In the genomic region with DNA sequence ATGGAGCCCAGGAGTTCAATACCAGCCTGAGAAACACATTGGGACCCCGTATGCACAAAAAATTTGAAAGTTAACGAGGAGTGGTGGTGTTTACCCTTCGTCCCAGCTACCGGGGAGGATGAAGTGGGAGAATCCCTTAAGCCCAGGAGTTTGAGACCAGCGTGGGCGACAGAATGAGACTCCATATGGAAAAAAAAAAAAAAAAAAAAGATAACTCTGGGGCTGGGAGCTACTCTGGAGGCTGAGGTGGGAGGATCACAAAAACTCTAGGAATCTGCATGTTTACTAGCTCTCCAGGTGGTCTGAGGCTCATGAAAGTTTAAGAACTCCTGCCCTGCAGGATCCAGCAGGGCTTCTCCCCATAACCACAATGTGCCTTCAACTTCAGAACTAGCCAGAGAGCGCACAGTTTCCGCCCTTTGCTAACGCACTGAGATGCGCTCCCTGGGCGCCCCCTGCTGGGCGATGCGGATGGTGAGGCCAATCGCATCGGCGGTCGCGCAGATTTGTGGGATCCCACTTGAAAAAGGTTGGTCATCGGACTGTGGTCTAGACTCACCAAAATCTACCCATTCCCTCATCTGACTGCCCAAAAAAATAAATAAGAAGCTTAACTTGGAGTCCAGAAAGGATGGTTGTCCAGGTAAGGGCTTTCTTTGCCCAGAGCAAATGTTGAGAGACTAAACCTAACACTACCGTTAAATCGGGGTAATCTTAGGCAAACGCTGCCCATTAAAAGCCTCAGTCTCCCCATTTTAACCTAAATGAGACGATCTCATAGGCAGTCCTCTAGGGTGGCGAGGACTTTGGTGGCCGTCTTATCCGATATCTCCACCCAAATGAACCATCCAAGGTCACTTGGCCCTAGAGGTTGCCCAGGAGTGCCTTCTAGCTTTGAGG, we compare ENCODE assay signal across 8 cellular contexts. TPM values are rescaled to one million over a fixed set of nuclear protein-coding genes. Genes with fewer than 3 reads are reported as not detected.
DNase-seq lines count a peak whose midpoint lies in the region; ATAC-seq, FAIRE-seq and TF ChIP-seq lines count a peak whose summit lies in the region.

No MANE protein-coding gene starts in this region.

- no peaks in the 10 kb centered on the region for H3K9me3 ChIP-seq in A549

- no peak overlapping the region for H3K27ac Mint-ChIP-seq in central memory CD8-positive, alpha-beta T cell (ENCODE audit: low read depth)

- peak overlapping the region in 1 of 2 experiments; percentile 47; a peak in 2 of 6 replicates for H3K27ac ChIP-seq in A549

- peak; percentile 81 for TF ChIP-seq CTCF in A549 (IDR thresholded peaks at IDR 0.05)

- H3K4me1 ChIP-seq in A549 = peaks cover 8% of the 10 kb centered on the region; the same call in 2 of the 3 replicates

- CTCF ChIA-PET in A549 (lab: Yijun Ruan, JAX) = interaction anchor here (0.6 to 4.7 kb wide), 46 partner anchors 7 to 383 kb away, joined by 3 to 85 read pairs (median 5); a partner anchor contains a TSS

- no peak for TF ChIP-seq POLR2A in A549 (IDR thresholded peaks at IDR 0.05; ENCODE audit: low read length)

- no peak for FAIRE-seq in A549 (lab: Jason Lieb, UNC)

- TF ChIP-seq EP300 in A549 (IDR thresholded peaks at IDR 0.05) = no peak

- WGBS in A549 (ENCODE audit: missing lambda C conversion rate) = 30% methylated on average over 25 of the region's 26 CpGs

- TF ChIP-seq RAD21 in A549 (conservative IDR thresholded peaks at IDR 0.05 in 1 of 2, IDR thresholded peaks at IDR 0.05 in 1 of 2) = peak; percentile 71 to 76

- DNase-seq in A549 (ENCODE audit: low read depth in 1 of 2, low spot score in 1 of 2) = peak; percentile 57 to 59
- DNase-seq in NCI-H2107 treated with DMSO at 0.1 percent for 48 hours (lab: John Stamatoyannopoulos, UW; ENCODE audit: unreplicated experiment) = peak; percentile 12
- DNase-seq in activated CD4-positive, alpha-beta T cell treated with anti-CD3 and anti-CD28 coated beads for 24 hours (ENCODE audit: low read depth in 2 of 2) = peak; percentile 74 to 86
- DNase-seq in central memory CD8-positive, alpha-beta T cell (ENCODE audit: low spot score in 2 of 2) = peak; percentile 73 to 83
- DNase-seq in left kidney (ENCODE audit: low read depth, low spot score) = peak; percentile 88
- peak; percentile 64 to 83 (median 71) for DNase-seq in stimulated activated CD4-positive, alpha-beta T cell treated with anti-CD3 and anti-CD28 coated beads, TNF-alpha, amount 100 ng/mL, for 1 hour (ENCODE audit: low read depth in 3 of 3, low spot score in 1 of 3)

- POLR2A ChIA-PET in A549 (lab: Yijun Ruan, JAX) = no interaction called here

- H3K27me3 Mint-ChIP-seq in central memory CD8-positive, alpha-beta T cell = peaks cover 58% of the 10 kb centered on the region

- peak; percentile 73 to 90; a peak in 5 of 6 replicates for ATAC-seq in A549
- ATAC-seq in GM19035 (IDR thresholded peaks at IDR 0.05; ENCODE audit: unreplicated experiment) = peak; percentile 50
- ATAC-seq in central memory CD8-positive, alpha-beta T cell (replicated peaks; ENCODE audit: extremely low read depth, poor library complexity, severe bottlenecking) = peak; percentile 78
- ATAC-seq in HG03457 (IDR thresholded peaks at IDR 0.05; ENCODE audit: unreplicated experiment) = no peak

- H3K4me3 ChIP-seq in A549 = no peak overlapping the region

- H3K4me1 Mint-ChIP-seq in central memory CD8-positive, alpha-beta T cell = peaks cover 41% of the 10 kb centered on the region

- H3K9me3 Mint-ChIP-seq in central memory CD8-positive, alpha-beta T cell = no peaks in the 10 kb centered on the region

- peaks cover 8% of the 10 kb centered on the region for H3K36me3 Mint-ChIP-seq in central memory CD8-positive, alpha-beta T cell (ENCODE audit: insufficient read depth)

- peak overlapping the region; percentile 25 for H3K4me3 Mint-ChIP-seq in central memory CD8-positive, alpha-beta T cell

- H3K4me2 ChIP-seq in A549 = peak overlapping the region; percentile 42; the same call in 1 of the 3 replicates

TF ChIP-seq in A549, 52 proteins besides CTCF, POLR2A, EP300 and RAD21:
- TF ChIP-seq RCOR1 (IDR thresholded peaks at IDR 0.05; ENCODE audit: low read depth, low read length) (no peak), FOSL2 (IDR thresholded peaks at IDR 0.05) (no peak), FOSL2 (CRISPR knock-in tag; IDR thresholded peaks at IDR 0.05) (no peak), MYC (IDR thresholded peaks at IDR 0.05; ENCODE audit: borderline replicate concordance, low read length) (no peak), PHF8 (IDR thresholded peaks at IDR 0.05; ENCODE audit: borderline replicate concordance, low read depth) (no peak), RFX5 (IDR thresholded peaks at IDR 0.05) (no peak), SMC3 (IDR thresholded peaks at IDR 0.05) (peak; percentile 85)
- TF ChIP-seq, protein P1, sequence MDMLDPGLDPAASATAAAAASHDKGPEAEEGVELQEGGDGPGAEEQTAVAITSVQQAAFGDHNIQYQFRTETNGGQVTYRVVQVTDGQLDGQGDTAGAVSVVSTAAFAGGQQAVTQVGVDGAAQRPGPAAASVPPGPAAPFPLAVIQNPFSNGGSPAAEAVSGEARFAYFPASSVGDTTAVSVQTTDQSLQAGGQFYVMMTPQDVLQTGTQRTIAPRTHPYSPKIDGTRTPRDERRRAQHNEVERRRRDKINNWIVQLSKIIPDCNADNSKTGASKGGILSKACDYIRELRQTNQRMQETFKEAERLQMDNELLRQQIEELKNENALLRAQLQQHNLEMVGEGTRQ (IDR thresholded peaks at IDR 0.05) = no peak
- TF ChIP-seq, protein P2, sequence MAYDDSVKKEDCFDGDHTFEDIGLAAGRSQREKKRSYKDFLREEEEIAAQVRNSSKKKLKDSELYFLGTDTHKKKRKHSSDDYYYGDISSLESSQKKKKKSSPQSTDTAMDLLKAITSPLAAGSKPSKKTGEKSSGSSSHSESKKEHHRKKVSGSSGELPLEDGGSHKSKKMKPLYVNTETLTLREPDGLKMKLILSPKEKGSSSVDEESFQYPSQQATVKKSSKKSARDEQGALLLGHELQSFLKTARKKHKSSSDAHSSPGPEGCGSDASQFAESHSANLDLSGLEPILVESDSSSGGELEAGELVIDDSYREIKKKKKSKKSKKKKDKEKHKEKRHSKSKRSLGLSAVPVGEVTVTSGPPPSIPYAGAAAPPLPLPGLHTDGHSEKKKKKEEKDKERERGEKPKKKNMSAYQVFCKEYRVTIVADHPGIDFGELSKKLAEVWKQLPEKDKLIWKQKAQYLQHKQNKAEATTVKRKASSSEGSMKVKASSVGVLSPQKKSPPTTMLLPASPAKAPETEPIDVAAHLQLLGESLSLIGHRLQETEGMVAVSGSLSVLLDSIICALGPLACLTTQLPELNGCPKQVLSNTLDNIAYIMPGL (CRISPR knock-in tag; IDR thresholded peaks at IDR 0.05; ENCODE audit: borderline replicate concordance) = no peak
- TF ChIP-seq, protein P3, sequence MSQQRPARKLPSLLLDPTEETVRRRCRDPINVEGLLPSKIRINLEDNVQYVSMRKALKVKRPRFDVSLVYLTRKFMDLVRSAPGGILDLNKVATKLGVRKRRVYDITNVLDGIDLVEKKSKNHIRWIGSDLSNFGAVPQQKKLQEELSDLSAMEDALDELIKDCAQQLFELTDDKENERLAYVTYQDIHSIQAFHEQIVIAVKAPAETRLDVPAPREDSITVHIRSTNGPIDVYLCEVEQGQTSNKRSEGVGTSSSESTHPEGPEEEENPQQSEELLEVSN (IDR thresholded peaks at IDR 0.05; ENCODE audit: borderline replicate concordance, low read depth) = no peak
- TF ChIP-seq, protein P4, sequence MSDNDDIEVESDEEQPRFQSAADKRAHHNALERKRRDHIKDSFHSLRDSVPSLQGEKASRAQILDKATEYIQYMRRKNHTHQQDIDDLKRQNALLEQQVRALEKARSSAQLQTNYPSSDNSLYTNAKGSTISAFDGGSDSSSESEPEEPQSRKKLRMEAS (IDR thresholded peaks at IDR 0.05) = peak; percentile 13; the same call in 1 of the 2 replicates

RNA-seq across cellular contexts. Expression of a gene that starts 8.8 kb away (rescaled TPM):
- polyA plus RNA-seq in A549 (2011; rRNA removed) (not detected in 2 replicates), A549 (2017; fragmentation: RNase III; extraction: RNeasy Plus Mini Kit Qiagen cat#74134 plus additional on column Dnase treatment) (not detected in 3 replicates)
- polyA plus RNA-seq in A549 (2012; cell fraction: cytosol; rRNA removed) = not detected in 2 replicates
- not detected in 2 replicates for polyA plus RNA-seq in A549 (2012; cell fraction: nucleus; rRNA removed)
- not detected in 2 replicates for polyA minus RNA-seq in A549 (2011; rRNA and poly(A)+ RNA removed)

RNA-seq across cellular contexts. Expression of a gene that starts 9.9 kb away (rescaled TPM):
- polyA plus RNA-seq in A549 (2011; rRNA removed) (0.67 and 1.1 TPM in 2 replicates), A549 (2017; fragmentation: RNase III; extraction: RNeasy Plus Mini Kit Qiagen cat#74134 plus additional on column Dnase treatment) (2.3 to 2.7 TPM (median 2.4 TPM) in 3 replicates)
- polyA plus RNA-seq in A549 (2012; cell fraction: cytosol; rRNA removed) = 2.0 and 2.1 TPM in 2 replicates
- polyA plus RNA-seq in A549 (2012; cell fraction: nucleus; rRNA removed) = 4.9 and 8.7 TPM in 2 replicates
- 2.0 and 3.8 TPM in 2 replicates for polyA minus RNA-seq in A549 (2011; rRNA and poly(A)+ RNA removed)

RNA-seq across cellular contexts. Expression of a gene that starts 46.0 kb away (rescaled TPM):
- not detected in 2 replicates for polyA plus RNA-seq in A549 (2011; rRNA removed)
- polyA plus RNA-seq in A549 (2012; cell fraction: cytosol; rRNA removed) = not detected in 2 replicates
- polyA plus RNA-seq in A549 (2012; cell fraction: nucleus; rRNA removed) = not detected in 2 replicates
- not detected in 3 replicates for polyA plus RNA-seq in A549 (2017; fragmentation: RNase III; extraction: RNeasy Plus Mini Kit Qiagen cat#74134 plus additional on column Dnase treatment)
- not detected in 2 replicates for polyA minus RNA-seq in A549 (2011; rRNA and poly(A)+ RNA removed)

RNA-seq across cellular contexts. Expression of a gene that starts 46.8 kb away (rescaled TPM):
- polyA plus RNA-seq in A549 (2011; rRNA removed) = 0.03 and 0.04 TPM in 2 replicates
- not detected in 2 replicates for polyA plus RNA-seq in A549 (2012; cell fraction: cytosol; rRNA removed)
- 0.01 and 0.02 TPM in 2 replicates for polyA plus RNA-seq in A549 (2012; cell fraction: nucleus; rRNA removed)
- 0.03 TPM in 1 of 3 replicates, not detected in the others for polyA plus RNA-seq in A549 (2017; fragmentation: RNase III; extraction: RNeasy Plus Mini Kit Qiagen cat#74134 plus additional on column Dnase treatment)
- polyA minus RNA-seq in A549 (2011; rRNA and poly(A)+ RNA removed) = not detected in 2 replicates

RNA-seq across cellular contexts. Expression of a gene that starts 57.4 kb away (rescaled TPM):
- 6.8 and 7.6 TPM in 2 replicates for polyA plus RNA-seq in A549 (2011; rRNA removed)
- polyA plus RNA-seq in A549 (2012; cell fraction: cytosol; rRNA removed) = 17.0 and 17.5 TPM in 2 replicates
- polyA plus RNA-seq in A549 (2012; cell fraction: nucleus; rRNA removed) = 104 and 106 TPM in 2 replicates
- polyA plus RNA-seq in A549 (2017; fragmentation: RNase III; extraction: RNeasy Plus Mini Kit Qiagen cat#74134 plus additional on column Dnase treatment) = 10.6 to 12.7 TPM (median 10.8 TPM) in 3 replicates
- 8.8 and 10.3 TPM in 2 replicates for polyA minus RNA-seq in A549 (2011; rRNA and poly(A)+ RNA removed)

Comparison
In these comparisons a context has a peak if more than half of its experiments do, and no peak if none do; other contexts are left out.
1. DNase-seq: peak in every context shown above with its lines; median percentile 88 in left kidney; 80 in activated CD4-positive, alpha-beta T cell treated with anti-CD3 and anti-CD28 coated beads for 24 hours; 78 in central memory CD8-positive, alpha-beta T cell; 71 in stimulated activated CD4-positive, alpha-beta T cell treated with anti-CD3 and anti-CD28 coated beads, TNF-alpha, amount 100 ng/mL, for 1 hour; 58 in A549; 12 in NCI-H2107 treated with DMSO at 0.1 percent for 48 hours.